24 cellular contexts compared by ENCODE assay signal in the genomic region with DNA sequence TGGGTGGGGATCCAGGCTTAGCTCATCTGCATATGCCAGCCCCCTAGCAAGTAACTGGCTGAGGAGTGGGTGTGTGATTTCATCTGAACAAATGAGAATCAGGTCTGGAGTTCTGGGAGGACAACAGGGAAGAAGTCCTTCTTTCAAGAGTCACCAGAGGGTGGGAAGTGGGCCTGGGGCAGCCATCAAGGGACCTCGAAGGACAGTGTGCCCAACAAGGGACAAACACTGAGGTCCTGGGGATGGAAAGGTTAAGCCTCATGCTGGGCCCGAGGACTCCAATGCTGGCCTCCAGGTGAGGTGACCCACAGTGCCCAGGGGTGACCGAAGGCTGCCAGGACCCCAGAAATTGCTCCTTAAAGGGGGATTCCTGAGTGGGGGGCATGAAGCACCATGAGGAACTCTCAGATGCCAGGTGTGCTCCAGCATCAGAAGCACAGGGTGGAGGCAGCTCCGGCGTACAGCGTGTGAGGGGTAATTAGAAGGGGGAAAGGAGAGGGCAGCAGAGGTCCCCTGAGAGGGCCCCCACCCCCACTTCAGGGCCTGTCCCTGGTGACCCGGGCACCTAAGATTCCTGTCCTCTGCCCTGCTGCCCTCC.
A peak's percentile ranks its signal among the peaks of the same experiment; 100 is the strongest.
DNase-seq lines count a peak whose midpoint lies in the region; ATAC-seq and TF ChIP-seq lines count a peak whose summit lies in the region.
"Had no signal": no experiment of that assay in that cellular context is flagged by ENCODE, and none has a peak within 500 bp of the region (broad histone marks: within the 10 kb centered on the region; RNA-seq: fewer than 3 reads in every experiment).

No MANE protein-coding gene starts in this region.

- no peak overlapping the region for H2AFZ ChIP-seq in osteoblast (ENCODE audit: low read length)

- no peaks in the 10 kb centered on the region for H3K9me3 Mint-ChIP-seq in natural killer cell treated with Interleukin-12 subunit alpha and Interleukin-12 subunit beta and Interleukin-15 and Interleukin-18, amount 100 ng/mL, for 72 hours
- H3K9me3 Mint-ChIP-seq in natural killer cell, result no peaks in the 10 kb centered on the region
- H3K9me3 Mint-ChIP-seq: CD8-positive, alpha-beta memory T cell had no signal

- H3K4me2 ChIP-seq in osteoblast (ENCODE audit: insufficient read depth, low read length), result no peak overlapping the region

- peak; percentile 36 for DNase-seq in activated effector memory CD4-positive, alpha-beta T cell treated with anti-CD3 and anti-CD28 coated beads, Interleukin-2, amount 50 U/mL, for 16 hours
- no peak for DNase-seq in activated effector memory CD4-positive, alpha-beta T cell treated with Interleukin-2 at 50 U/mL for 16 hours
- peak; percentile 29 for DNase-seq in natural killer cell treated with Interleukin-12 subunit alpha and Interleukin-12 subunit beta and Interleukin-15 and Interleukin-18, amount 100 ng/mL, for 72 hours (ENCODE audit: low spot score)
- DNase-seq in natural killer cell, result no peak
- DNase-seq in osteoblast (ENCODE audit: insufficient read length, low spot score, missing footprints), result peak; percentile 9
- DNase-seq in activated CD8-positive, alpha-beta memory T cell treated with anti-CD3 and anti-CD28 coated beads for 24 hours, result no peak
- DNase-seq: CD8-positive, alpha-beta memory T cell; DMS153; DND-41; Karpas-422; NCI-H1092; NCI-H1417 treated with DMSO at 0.1 percent for 48 hours; NCI-H1694 treated with DMSO at 0.1 percent for 48 hours; NCI-H2081 treated with DMSO at 0.1 percent for 48 hours; NCI-H2171; NCI-H226; NCI-H510A; NCI-H69; RPMI8226; SHP77 treated with DMSO at 0.1 percent for 48 hours had no signal

- no peak for TF ChIP-seq CTCF in natural killer cell (IDR thresholded peaks at IDR 0.05)
- TF ChIP-seq CTCF in osteoblast (IDR thresholded peaks at IDR 0.05; ENCODE audit: extremely low read depth, low read depth, low read length), result no peak

- no peaks in the 10 kb centered on the region for H3K27me3 ChIP-seq in osteoblast (ENCODE audit: insufficient read depth, low read length)

- intact Hi-C loops in natural killer cell (cut with micrococcal nuclease), result no loop called here

- H3K27ac Mint-ChIP-seq in natural killer cell treated with Interleukin-12 subunit alpha and Interleukin-12 subunit beta and Interleukin-15 and Interleukin-18, amount 100 ng/mL, for 72 hours, result no peak overlapping the region
- no peak overlapping the region for H3K27ac Mint-ChIP-seq in natural killer cell
- H3K27ac Mint-ChIP-seq: B cell; CD8-positive, alpha-beta memory T cell had no signal

- H3K36me3 Mint-ChIP-seq in natural killer cell treated with Interleukin-12 subunit alpha and Interleukin-12 subunit beta and Interleukin-15 and Interleukin-18, amount 100 ng/mL, for 72 hours, result no peaks in the 10 kb centered on the region
- H3K36me3 Mint-ChIP-seq in natural killer cell, result no peaks in the 10 kb centered on the region
- H3K36me3 Mint-ChIP-seq: CD8-positive, alpha-beta memory T cell had no signal

- no peaks in the 10 kb centered on the region for H4K20me1 ChIP-seq in osteoblast (ENCODE audit: insufficient read depth, low read length)

- H3K79me2 ChIP-seq in osteoblast (ENCODE audit: insufficient read depth, low read length), result no peaks in the 10 kb centered on the region

- peaks cover 57% of the 10 kb centered on the region for H3K36me3 ChIP-seq in osteoblast (ENCODE audit: insufficient read depth, low read length)

- H3K4me1 Mint-ChIP-seq in natural killer cell treated with Interleukin-12 subunit alpha and Interleukin-12 subunit beta and Interleukin-15 and Interleukin-18, amount 100 ng/mL, for 72 hours (ENCODE audit: low read depth in 2 of 2), result no peaks in the 10 kb centered on the region
- no peaks in the 10 kb centered on the region for H3K4me1 Mint-ChIP-seq in natural killer cell
- H3K4me1 Mint-ChIP-seq: B cell had no signal

- peaks cover 0 to 3% of the 10 kb centered on the region in 2 donors for H3K27me3 Mint-ChIP-seq in natural killer cell treated with Interleukin-12 subunit alpha and Interleukin-12 subunit beta and Interleukin-15 and Interleukin-18, amount 100 ng/mL, for 72 hours
- no peaks in the 10 kb centered on the region for H3K27me3 Mint-ChIP-seq in natural killer cell (ENCODE audit: low read depth in 2 of 2)
- H3K27me3 Mint-ChIP-seq: B cell had no signal

- H3K4me3 ChIP-seq in osteoblast (ENCODE audit: insufficient read depth, low read length), result no peak overlapping the region

- H3K4me3 Mint-ChIP-seq in natural killer cell treated with Interleukin-12 subunit alpha and Interleukin-12 subunit beta and Interleukin-15 and Interleukin-18, amount 100 ng/mL, for 72 hours, result no peak overlapping the region
- no peak overlapping the region for H3K4me3 Mint-ChIP-seq in natural killer cell
- H3K4me3 Mint-ChIP-seq: B cell; CD8-positive, alpha-beta memory T cell had no signal

- H3K4me1 ChIP-seq in osteoblast (ENCODE audit: insufficient read depth, low read length), result no peaks in the 10 kb centered on the region

- no peak overlapping the region for H3K27ac ChIP-seq in osteoblast (ENCODE audit: low read depth, low read length)
- H3K27ac ChIP-seq: 22Rv1, C4-2B had no signal

- H3K9me3 ChIP-seq in osteoblast (ENCODE audit: low read depth, low read length), result no peaks in the 10 kb centered on the region

- no peak for ATAC-seq in natural killer cell treated with Interleukin-12 subunit alpha and Interleukin-12 subunit beta and Interleukin-15 and Interleukin-18, amount 100 ng/mL, for 72 hours
- ATAC-seq in natural killer cell, result no peak
- no peak for ATAC-seq in GM18520 (IDR thresholded peaks at IDR 0.05; ENCODE audit: unreplicated experiment)

Comparison
In these comparisons a context has a peak if more than half of its experiments do, and no peak if none do; other contexts are left out.
1. DNase-seq: peak in activated effector memory CD4-positive, alpha-beta T cell treated with anti-CD3 and anti-CD28 coated beads, Interleukin-2, amount 50 U/mL, for 16 hours (single experiment), natural killer cell treated with Interleukin-12 subunit alpha and Interleukin-12 subunit beta and Interleukin-15 and Interleukin-18, amount 100 ng/mL, for 72 hours (single experiment) and osteoblast (single experiment); none in activated effector memory CD4-positive, alpha-beta T cell treated with Interleukin-2 at 50 U/mL for 16 hours (single experiment), natural killer cell (single experiment) and activated CD8-positive, alpha-beta memory T cell treated with anti-CD3 and anti-CD28 coated beads for 24 hours (single experiment).